ENCODE assay signal across 19 cellular contexts in the genomic region with DNA sequence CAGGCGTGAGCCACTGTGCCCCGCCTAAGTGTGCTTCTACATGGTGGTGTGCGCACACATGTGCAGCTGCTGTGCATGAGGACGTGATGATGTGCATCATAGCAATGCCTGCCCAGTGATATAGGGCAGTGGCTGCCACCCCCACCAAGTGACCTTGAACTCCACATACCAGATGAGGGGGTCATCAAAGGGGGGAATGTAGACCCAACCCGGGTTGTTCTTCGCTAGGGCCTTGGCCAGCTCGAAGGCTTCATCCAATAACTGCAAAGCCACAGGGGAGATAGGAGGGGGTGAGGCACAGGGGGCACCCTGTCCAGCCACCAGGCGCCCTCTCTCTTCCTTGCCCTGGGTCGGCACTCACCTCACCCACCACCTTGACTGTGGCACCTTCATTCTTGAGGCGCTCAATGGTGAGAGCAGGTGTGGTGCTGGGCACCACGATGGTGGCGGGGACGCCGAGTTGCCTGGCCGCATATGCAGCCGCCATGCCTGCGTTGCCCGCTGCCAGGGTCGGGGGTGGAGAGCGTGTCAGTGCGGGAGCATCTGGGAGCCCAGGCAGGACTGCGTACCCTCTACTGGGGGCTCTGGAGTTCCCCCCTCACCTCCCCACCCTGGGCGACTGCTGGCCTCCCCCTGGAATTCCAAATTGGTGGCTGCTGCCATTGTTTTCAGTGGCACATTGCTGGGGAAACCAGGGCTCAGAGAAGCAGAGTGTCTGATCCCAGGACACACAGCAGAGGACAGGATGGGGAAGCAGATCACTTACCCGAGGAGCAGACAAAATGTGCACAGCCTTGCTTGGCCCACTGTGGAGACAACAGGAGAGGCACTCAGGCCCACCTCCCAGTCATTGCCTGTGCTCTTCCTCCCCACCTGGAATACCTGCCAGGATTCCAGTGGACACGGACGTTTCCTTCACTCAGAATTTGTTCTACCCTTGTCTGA. TPM values are rescaled to one million over a fixed set of nuclear protein-coding genes. Genes with fewer than 3 reads are reported as not detected.
A peak's percentile ranks its signal among the peaks of the same experiment; 100 is the strongest.
DNase-seq lines count a peak whose midpoint lies in the region; ATAC-seq, FAIRE-seq and TF ChIP-seq lines count a peak whose summit lies in the region.
"Had no signal": no experiment of that assay in that cellular context is flagged by ENCODE, and none has a peak within 500 bp of the region (broad histone marks: within the 10 kb centered on the region; RNA-seq: fewer than 3 reads in every experiment).

No MANE protein-coding gene starts in this region.

- no peak overlapping the region for H3K9ac ChIP-seq in HepG2 (ENCODE audit: insufficient read depth, low read depth, low read length)
- H3K9ac ChIP-seq: BLaER1 had no signal

- no peaks in the 10 kb centered on the region for H3K9me3 Mint-ChIP-seq in dendritic cell treated with granulocyte-macrophage colony-stimulating factor and Interleukin-4, amounts not matched to agents 40 ng/mL and 50 ng/mL, for 4 days
- H3K9me3 Mint-ChIP-seq: GM23338 had no signal

- H3K27me3 Mint-ChIP-seq in dendritic cell treated with granulocyte-macrophage colony-stimulating factor and Interleukin-4, amounts not matched to agents 40 ng/mL and 50 ng/mL, for 4 days: peaks cover 15% of the 10 kb centered on the region

- TF ChIP-seq POLR2A in A549 (IDR thresholded peaks at IDR 0.05; ENCODE audit: low read length) (no peak), HepG2 (IDR thresholded peaks at IDR 0.05; ENCODE audit: insufficient read depth in 1 of 2, low read depth in 2 of 2, low read length in 2 of 2) (no peak)

- H3K4me1 ChIP-seq in A549 (no peaks in the 10 kb centered on the region; the same call in 2 of the 3 replicates), HepG2 (ENCODE audit: insufficient read depth, low read length) (no peaks in the 10 kb centered on the region), osteoblast (ENCODE audit: insufficient read depth, low read length) (no peaks in the 10 kb centered on the region), right cardiac atrium (ENCODE audit: control insufficient read depth, insufficient read depth, low read length) (peaks cover under 1% of the 10 kb centered on the region)

- no peak overlapping the region for H3K27ac ChIP-seq in A549
- no peak overlapping the region for H3K27ac ChIP-seq in HepG2 (ENCODE audit: extremely low read length, insufficient read depth, low read length)
- H3K27ac ChIP-seq in osteoblast (ENCODE audit: low read depth, low read length): no peak overlapping the region
- H3K27ac ChIP-seq in right cardiac atrium (ENCODE audit: low read length): no peak overlapping the region
- H3K27ac ChIP-seq: 22Rv1, BLaER1 had no signal

- peaks cover 3% of the 10 kb centered on the region for H3K36me3 Mint-ChIP-seq in dendritic cell treated with granulocyte-macrophage colony-stimulating factor and Interleukin-4, amounts not matched to agents 40 ng/mL and 50 ng/mL, for 4 days (ENCODE audit: low read depth)
- H3K36me3 Mint-ChIP-seq: CD14-positive monocyte; CD4-positive, alpha-beta memory T cell had no signal

- peak overlapping the region; percentile 19 for H3K27ac Mint-ChIP-seq in dendritic cell treated with granulocyte-macrophage colony-stimulating factor and Interleukin-4, amounts not matched to agents 40 ng/mL and 50 ng/mL, for 4 days
- H3K27ac Mint-ChIP-seq: CD4-positive, alpha-beta memory T cell; GM23338 had no signal

- 60% methylated on average over 16 of the region's 26 CpGs for WGBS in A549 (ENCODE audit: missing lambda C conversion rate)
- 23% methylated on average over 8 of the region's 26 CpGs for WGBS in HepG2 (ENCODE audit: low lambda C conversion rate)
- WGBS in right cardiac atrium: 81% methylated on average over 26 of the region's 26 CpGs

- H3K4me3 Mint-ChIP-seq in dendritic cell treated with granulocyte-macrophage colony-stimulating factor and Interleukin-4, amounts not matched to agents 40 ng/mL and 50 ng/mL, for 4 days: no peak overlapping the region
- H3K4me3 Mint-ChIP-seq: CD4-positive, alpha-beta memory T cell; GM23338 had no signal

- H3K27me3 ChIP-seq in HepG2 (ENCODE audit: control insufficient read depth in 1 of 2, insufficient read depth in 2 of 2, low read length in 2 of 2) (peaks cover 3% of the 10 kb centered on the region in 2 experiments; a peak in 2 of 5 replicates), osteoblast (ENCODE audit: insufficient read depth, low read length) (no peaks in the 10 kb centered on the region), right cardiac atrium (ENCODE audit: control insufficient read depth, insufficient read depth) (no peaks in the 10 kb centered on the region)
- H3K27me3 ChIP-seq: BLaER1 had no signal

- POLR2A ChIA-PET in A549 (lab: Yijun Ruan, JAX) (no interaction called here), HepG2 (lab: Yijun Ruan, JAX) (no interaction called here)

- in situ Hi-C loops in HepG2 (cut with HindIII; ENCODE audit: extremely low pct_ligation_motif_present, low pct_unique_long_range_greater_than_20kb): no loop called here

- no peak for DNase-seq in A549 (ENCODE audit: low read depth in 1 of 2, low spot score in 1 of 2)
- DNase-seq in HepG2 (ENCODE audit: low spot score): no peak
- DNase-seq in osteoblast (ENCODE audit: insufficient read length, low spot score, missing footprints): peak; percentile 64
- DNase-seq in right cardiac atrium: no peak
- DNase-seq in activated naive CD4-positive, alpha-beta T cell treated with anti-CD3 and anti-CD28 coated beads, Interleukin-2, amount 50 U/mL, for 16 hours: no peak
- DNase-seq: CD4-positive, alpha-beta memory T cell; DMS79 treated with DMSO at 0.1 percent for 48 hours; GF-D8; H7 had no signal

- TF ChIP-seq RAD21 in A549 (conservative IDR thresholded peaks at IDR 0.05 in 1 of 2, IDR thresholded peaks at IDR 0.05 in 1 of 2) (no peak), HepG2 (CRISPR knock-in tag; IDR thresholded peaks at IDR 0.05) (no peak)

- FAIRE-seq in A549 (lab: Jason Lieb, UNC) (no peak), HepG2 (lab: Jason Lieb, UNC) (no peak)

- H2AFZ ChIP-seq in HepG2 (ENCODE audit: low read length): no peak overlapping the region
- no peak overlapping the region for H2AFZ ChIP-seq in osteoblast (ENCODE audit: low read length)
- H2AFZ ChIP-seq: GM23338 had no signal

- peaks cover 7% of the 10 kb centered on the region for H3K4me1 Mint-ChIP-seq in dendritic cell treated with granulocyte-macrophage colony-stimulating factor and Interleukin-4, amounts not matched to agents 40 ng/mL and 50 ng/mL, for 4 days (ENCODE audit: low read depth)
- H3K4me1 Mint-ChIP-seq: CD4-positive, alpha-beta memory T cell; GM23338 had no signal

- H4K20me1 ChIP-seq in HepG2 (ENCODE audit: insufficient read depth, low read length): no peaks in the 10 kb centered on the region
- H4K20me1 ChIP-seq in osteoblast (ENCODE audit: insufficient read depth, low read length): no peaks in the 10 kb centered on the region
- H4K20me1 ChIP-seq: BLaER1 had no signal

- TF ChIP-seq EP300 in A549 (IDR thresholded peaks at IDR 0.05) (no peak), HepG2 (IDR thresholded peaks at IDR 0.05; ENCODE audit: low read depth in 2 of 2, low read length in 2 of 2) (no peak), HepG2 (CRISPR knock-in tag; IDR thresholded peaks at IDR 0.05; ENCODE audit: borderline replicate concordance) (no peak)

- no peak for TF ChIP-seq CTCF in A549 (IDR thresholded peaks at IDR 0.05)
- TF ChIP-seq CTCF in HepG2 (CRISPR knock-in tag; IDR thresholded peaks at IDR 0.05): no peak
- TF ChIP-seq CTCF in osteoblast (IDR thresholded peaks at IDR 0.05; ENCODE audit: extremely low read depth, low read depth, low read length): no peak

- no peak overlapping the region for H3K4me3 ChIP-seq in A549
- no peak overlapping the region for H3K4me3 ChIP-seq in HepG2 (replicated peaks in 1 of 3; ENCODE audit: insufficient read depth in 1 of 3, low read depth in 2 of 3, low read length in 3 of 3)
- no peak overlapping the region for H3K4me3 ChIP-seq in osteoblast (ENCODE audit: insufficient read depth, low read length)
- H3K4me3 ChIP-seq in right cardiac atrium (ENCODE audit: low read length): no peak overlapping the region
- H3K4me3 ChIP-seq: BLaER1, GM23338 had no signal

- ATAC-seq in A549 (peak in 1 of 2 experiments; percentile 20; a peak in 3 of 6 replicates), HepG2 (peak; percentile 14; the same call in 1 of the 3 replicates), right cardiac atrium (no peak), GM18498 (IDR thresholded peaks at IDR 0.05; ENCODE audit: unreplicated experiment) (no peak)
- ATAC-seq: GM23338, HCT116 had no signal

- BruUV-seq in HepG2 (replicated peaks; lab: Mats Ljungman, UMichigan): no TSS peak

- CTCF ChIA-PET in A549 (lab: Yijun Ruan, JAX) (interaction anchor here (0.6 to 2.6 kb wide), 3 partner anchors 27 to 1233 kb away, joined by 3 to 11 read pairs (median 8); no protein-coding TSS in a partner anchor), HepG2 (lab: Yijun Ruan, JAX; ENCODE audit: low intra/inter-chr PET ratio, low total read pairs) (no interaction called here)

- H3K79me2 ChIP-seq in HepG2 (ENCODE audit: insufficient read depth, low read length): no peaks in the 10 kb centered on the region
- no peaks in the 10 kb centered on the region for H3K79me2 ChIP-seq in osteoblast (ENCODE audit: insufficient read depth, low read length)

- intact Hi-C loops in dendritic cell treated with granulocyte-macrophage colony-stimulating factor and Interleukin-4, amounts not matched to agents 40 ng/mL and 50 ng/mL, for 4 days (cut with micrococcal nuclease): no loop called here
- intact Hi-C loops in HepG2 (cut with micrococcal nuclease; ENCODE audit: unreplicated experiment) (no loop called here), right cardiac atrium (cut with DNase I) (no loop called here)

- H3K36me3 ChIP-seq in HepG2 (replicated peaks in 1 of 2; ENCODE audit: control insufficient read depth in 1 of 2, insufficient read depth in 2 of 2, low read length in 2 of 2): no peaks in the 10 kb centered on the region
- H3K36me3 ChIP-seq in osteoblast (ENCODE audit: insufficient read depth, low read length): no peaks in the 10 kb centered on the region
- H3K36me3 ChIP-seq: BLaER1 had no signal

- H3K9me3 ChIP-seq in A549 (no peaks in the 10 kb centered on the region), HepG2 (ENCODE audit: low read length) (no peaks in the 10 kb centered on the region), osteoblast (ENCODE audit: low read depth, low read length) (no peaks in the 10 kb centered on the region), right cardiac atrium (ENCODE audit: control insufficient read depth, low read length) (no peaks in the 10 kb centered on the region)
- H3K9me3 ChIP-seq: BLaER1 had no signal

- no peak overlapping the region for H3K4me2 ChIP-seq in A549
- H3K4me2 ChIP-seq in HepG2 (ENCODE audit: low read depth, low read length): no peak overlapping the region
- H3K4me2 ChIP-seq in osteoblast (ENCODE audit: insufficient read depth, low read length): no peak overlapping the region
- H3K4me2 ChIP-seq: GM23338 had no signal

RNA-seq across cellular contexts. Expression of a gene that starts 5.1 kb away (rescaled TPM):
- polyA plus RNA-seq in A549 (2011; rRNA removed) (3.7 and 3.9 TPM in 2 replicates), A549 (2017; fragmentation: RNase III; extraction: RNeasy Plus Mini Kit Qiagen cat#74134 plus additional on column Dnase treatment) (5.4 to 7.3 TPM (median 6.5 TPM) in 3 replicates), HepG2 (2011; rRNA removed) (not detected in 2 replicates), right cardiac atrium (0.52 TPM)
- polyA plus RNA-seq in A549 (2012; cell fraction: cytosol; rRNA removed): 6.4 and 8.1 TPM in 2 replicates
- polyA plus RNA-seq in A549 (2012; cell fraction: nucleus; rRNA removed): 10.0 and 10.8 TPM in 2 replicates
- 3.8 and 4.2 TPM in 2 replicates for polyA minus RNA-seq in A549 (2011; rRNA and poly(A)+ RNA removed)
- total RNA-seq in HepG2 (2016; rRNA removed; fragmentation: Illumina TruSeq; extraction: Trizol) (not detected in 2 replicates), osteoblast (under 0.01 TPM in 1 of 2 replicates, not detected in the other), right cardiac atrium (under 1 TPM in 3 of 4 donors, not detected in 1; 0.26 to 0.58 (median 0.34) TPM)
- total RNA-seq in HepG2 (2016; cell fraction: cytosol; rRNA removed; fragmentation: Illumina TruSeq; extraction: Trizol; ENCODE audit: low read depth): not detected in 2 replicates
- not detected in 2 replicates for total RNA-seq in HepG2 (2016; cell fraction: insoluble cytoplasmic fraction; rRNA removed; fragmentation: Illumina TruSeq; extraction: Trizol)
- not detected in 2 replicates for total RNA-seq in HepG2 (2016; cell fraction: membrane; rRNA removed; fragmentation: Illumina TruSeq; extraction: Trizol)
- total RNA-seq in HepG2 (2016; cell fraction: nucleus; rRNA removed; fragmentation: Illumina TruSeq; extraction: Trizol): not detected in 2 replicates
- polyA plus RNA-seq in HepG2 (2011; cell fraction: cytosol; rRNA removed): not detected in 2 replicates
- polyA plus RNA-seq in HepG2 (2011; cell fraction: nucleus; rRNA removed): not detected in 2 replicates
- not detected in 2 replicates for polyA plus RNA-seq in HepG2 (2012)
- not detected in 2 replicates for polyA plus RNA-seq in HepG2 (2016; cell fraction: cytosol; fragmentation: Illumina TruSeq; extraction: Trizol; ENCODE audit: low read depth)
- polyA plus RNA-seq in HepG2 (2016; cell fraction: insoluble cytoplasmic fraction; fragmentation: Illumina TruSeq; extraction: Trizol; ENCODE audit: low read depth): not detected in 2 replicates
- not detected in 2 replicates for polyA plus RNA-seq in HepG2 (2016; cell fraction: membrane; fragmentation: Illumina TruSeq; extraction: Trizol; ENCODE audit: low read depth)
- polyA plus RNA-seq in HepG2 (2016; cell fraction: nucleus; fragmentation: Illumina TruSeq; extraction: Trizol; ENCODE audit: insufficient read depth, low read depth): not detected in 2 replicates
- not detected in 2 replicates for polyA minus RNA-seq in HepG2 (2011; rRNA and poly(A)+ RNA removed; ENCODE audit: low replicate concordance)
- polyA minus RNA-seq in HepG2 (2011; cell fraction: cytosol; rRNA and poly(A)+ RNA removed): not detected in 2 replicates
- polyA minus RNA-seq in HepG2 (2011; cell fraction: nucleus; rRNA and poly(A)+ RNA removed): not detected in 2 replicates
- total RNA-seq: A673, GM23338, HT-29 had no signal
- polyA plus RNA-seq: AG04450; CD4-positive, alpha-beta memory T cell had no signal

RNA-seq across cellular contexts. Expression of a gene that starts 23.6 kb away (rescaled TPM):
- polyA plus RNA-seq in A549 (2011; rRNA removed) (21.0 and 22.0 TPM in 2 replicates), A549 (2017; fragmentation: RNase III; extraction: RNeasy Plus Mini Kit Qiagen cat#74134 plus additional on column Dnase treatment) (26.3 to 28.0 TPM (median 26.7 TPM) in 3 replicates), HepG2 (2011; rRNA removed) (1.7 and 2.9 TPM in 2 replicates), right cardiac atrium (8.0 TPM)
- 45.0 and 55.4 TPM in 2 replicates for polyA plus RNA-seq in A549 (2012; cell fraction: cytosol; rRNA removed)
- polyA plus RNA-seq in A549 (2012; cell fraction: nucleus; rRNA removed): 41.1 and 51.2 TPM in 2 replicates
- polyA minus RNA-seq in A549 (2011; rRNA and poly(A)+ RNA removed): 10.7 and 18.6 TPM in 2 replicates
- total RNA-seq in HepG2 (2016; rRNA removed; fragmentation: Illumina TruSeq; extraction: Trizol) (1.2 and 1.3 TPM in 2 replicates), osteoblast (6.5 TPM in 2 replicates), right cardiac atrium (1 to 10 TPM; 4.2 to 9.5 (median 5.7) TPM)
- 0.79 and 1.7 TPM in 2 replicates for total RNA-seq in HepG2 (2016; cell fraction: cytosol; rRNA removed; fragmentation: Illumina TruSeq; extraction: Trizol; ENCODE audit: low read depth)
- total RNA-seq in HepG2 (2016; cell fraction: insoluble cytoplasmic fraction; rRNA removed; fragmentation: Illumina TruSeq; extraction: Trizol): 1.2 and 1.7 TPM in 2 replicates
- 1.1 and 2.0 TPM in 2 replicates for total RNA-seq in HepG2 (2016; cell fraction: membrane; rRNA removed; fragmentation: Illumina TruSeq; extraction: Trizol)
- total RNA-seq in HepG2 (2016; cell fraction: nucleus; rRNA removed; fragmentation: Illumina TruSeq; extraction: Trizol): 1.4 and 2.0 TPM in 2 replicates
- 1.9 and 3.2 TPM in 2 replicates for polyA plus RNA-seq in HepG2 (2011; cell fraction: cytosol; rRNA removed)
- polyA plus RNA-seq in HepG2 (2011; cell fraction: nucleus; rRNA removed): 1.6 and 2.0 TPM in 2 replicates
- 0.92 and 1.3 TPM in 2 replicates for polyA plus RNA-seq in HepG2 (2012)
- 1.1 and 1.5 TPM in 2 replicates for polyA plus RNA-seq in HepG2 (2016; cell fraction: cytosol; fragmentation: Illumina TruSeq; extraction: Trizol; ENCODE audit: low read depth)
- polyA plus RNA-seq in HepG2 (2016; cell fraction: insoluble cytoplasmic fraction; fragmentation: Illumina TruSeq; extraction: Trizol; ENCODE audit: low read depth): 2.4 and 3.5 TPM in 2 replicates
- polyA plus RNA-seq in HepG2 (2016; cell fraction: membrane; fragmentation: Illumina TruSeq; extraction: Trizol; ENCODE audit: low read depth): 0.64 and 0.90 TPM in 2 replicates
- 1.9 and 2.9 TPM in 2 replicates for polyA plus RNA-seq in HepG2 (2016; cell fraction: nucleus; fragmentation: Illumina TruSeq; extraction: Trizol; ENCODE audit: insufficient read depth, low read depth)
- polyA minus RNA-seq in HepG2 (2011; rRNA and poly(A)+ RNA removed; ENCODE audit: low replicate concordance): 1.1 and 6.5 TPM in 2 replicates
- 0.99 and 1.4 TPM in 2 replicates for polyA minus RNA-seq in HepG2 (2011; cell fraction: cytosol; rRNA and poly(A)+ RNA removed)
- 1.5 TPM in 2 replicates for polyA minus RNA-seq in HepG2 (2011; cell fraction: nucleus; rRNA and poly(A)+ RNA removed)
- total RNA-seq: GM23338 had no signal
- polyA plus RNA-seq: CD4-positive, alpha-beta memory T cell; GM23338 had no signal

RNA-seq across cellular contexts. Expression of a gene that starts 40.2 kb away (rescaled TPM):
- polyA plus RNA-seq in A549 (2011; rRNA removed): 13.2 and 22.3 TPM in 2 replicates
- 12.5 and 21.2 TPM in 2 replicates for polyA plus RNA-seq in A549 (2012; cell fraction: cytosol; rRNA removed)
- 30.6 and 31.6 TPM in 2 replicates for polyA plus RNA-seq in A549 (2012; cell fraction: nucleus; rRNA removed)
- polyA plus RNA-seq in A549 (2017; fragmentation: RNase III; extraction: RNeasy Plus Mini Kit Qiagen cat#74134 plus additional on column Dnase treatment): 21.9 to 25.9 TPM (median 25.8 TPM) in 3 replicates
- 32.2 and 32.4 TPM in 2 replicates for polyA minus RNA-seq in A549 (2011; rRNA and poly(A)+ RNA removed)
- total RNA-seq in HepG2 (2016; rRNA removed; fragmentation: Illumina TruSeq; extraction: Trizol): 5.5 and 8.5 TPM in 2 replicates
- 0.81 and 0.88 TPM in 2 replicates for total RNA-seq in HepG2 (2016; cell fraction: cytosol; rRNA removed; fragmentation: Illumina TruSeq; extraction: Trizol; ENCODE audit: low read depth)
- 7.0 and 7.8 TPM in 2 replicates for total RNA-seq in HepG2 (2016; cell fraction: insoluble cytoplasmic fraction; rRNA removed; fragmentation: Illumina TruSeq; extraction: Trizol)
- 2.5 and 3.2 TPM in 2 replicates for total RNA-seq in HepG2 (2016; cell fraction: membrane; rRNA removed; fragmentation: Illumina TruSeq; extraction: Trizol)
- 15.0 and 17.9 TPM in 2 replicates for total RNA-seq in HepG2 (2016; cell fraction: nucleus; rRNA removed; fragmentation: Illumina TruSeq; extraction: Trizol)
- polyA plus RNA-seq in HepG2 (2011; rRNA removed): 6.7 and 9.2 TPM in 2 replicates
- 8.0 and 9.7 TPM in 2 replicates for polyA plus RNA-seq in HepG2 (2011; cell fraction: cytosol; rRNA removed)
- polyA plus RNA-seq in HepG2 (2011; cell fraction: nucleus; rRNA removed): 11.1 and 13.1 TPM in 2 replicates
- 10.7 and 11.6 TPM in 2 replicates for polyA plus RNA-seq in HepG2 (2012)
- polyA plus RNA-seq in HepG2 (2016; cell fraction: cytosol; fragmentation: Illumina TruSeq; extraction: Trizol; ENCODE audit: low read depth): 1.7 and 1.8 TPM in 2 replicates
- 7.6 and 10.5 TPM in 2 replicates for polyA plus RNA-seq in HepG2 (2016; cell fraction: insoluble cytoplasmic fraction; fragmentation: Illumina TruSeq; extraction: Trizol; ENCODE audit: low read depth)
- 2.6 and 3.9 TPM in 2 replicates for polyA plus RNA-seq in HepG2 (2016; cell fraction: membrane; fragmentation: Illumina TruSeq; extraction: Trizol; ENCODE audit: low read depth)
- 33.1 and 37.0 TPM in 2 replicates for polyA plus RNA-seq in HepG2 (2016; cell fraction: nucleus; fragmentation: Illumina TruSeq; extraction: Trizol; ENCODE audit: insufficient read depth, low read depth)
- 12.2 and 26.0 TPM in 2 replicates for polyA minus RNA-seq in HepG2 (2011; rRNA and poly(A)+ RNA removed; ENCODE audit: low replicate concordance)
- polyA minus RNA-seq in HepG2 (2011; cell fraction: cytosol; rRNA and poly(A)+ RNA removed): 14.8 and 15.8 TPM in 2 replicates
- polyA minus RNA-seq in HepG2 (2011; cell fraction: nucleus; rRNA and poly(A)+ RNA removed): 5.7 and 7.3 TPM in 2 replicates
- 64.8 and 69.1 TPM in 2 replicates for total RNA-seq in osteoblast
- total RNA-seq in right cardiac atrium: 10 to 100 TPM; 48.4 to 54.3 (median 51.4) TPM
- 33.7 TPM for polyA plus RNA-seq in right cardiac atrium
